21 cellular contexts compared by ENCODE assay signal in the genomic region with DNA sequence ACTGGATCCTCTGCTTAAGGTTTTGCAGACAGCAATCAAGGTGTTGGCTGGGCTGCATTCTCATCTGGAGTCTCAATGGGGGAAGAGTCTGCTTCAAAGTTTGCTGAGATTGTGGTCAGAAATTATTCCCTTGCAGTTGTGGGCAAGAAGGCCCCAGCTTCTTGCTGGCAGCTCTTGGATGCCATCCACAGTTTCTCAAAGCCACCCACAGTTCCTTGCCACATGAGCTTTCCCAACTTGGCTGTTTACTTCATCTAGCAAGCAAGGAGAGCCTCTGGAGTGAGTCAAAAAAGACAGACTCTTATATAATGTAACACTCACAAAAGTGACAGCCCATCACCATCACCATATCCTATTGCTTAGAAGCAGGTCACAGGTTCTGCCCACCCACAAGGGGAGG.
"Had no signal": no experiment of that assay in that cellular context is flagged by ENCODE, and none has a peak within 500 bp of the region (broad histone marks: within the 10 kb centered on the region; RNA-seq: fewer than 3 reads in every experiment).

No MANE protein-coding gene starts in this region.

- H3K27me3 ChIP-seq: MG63 had no signal

- H3K4me3 ChIP-seq: MG63, SJSA1, SK-N-MC had no signal

- H3K36me3 ChIP-seq: MG63, SJSA1 had no signal

- FAIRE-seq: RCC 7860 had no signal

- DNase-seq: Karpas-422, KG1, MG63, NCI-H1092 treated with DMSO at 0.1 percent for 48 hours, NCI-H1436, NCI-H187, NCI-H2029, NCI-H2081 treated with DMSO at 0.1 percent for 48 hours, NCI-H2171, NCI-H226, NCI-H446, NCI-H510A, NCI-H524 treated with DMSO at 0.1 percent for 48 hours, NCI-H69, NCI-H774, Right ventricle myocardium superior, RPMI8226, SIG-M5 had no signal

- H3K27ac ChIP-seq: SJSA1, SK-N-MC had no signal

- H3K4me1 ChIP-seq: SJSA1 had no signal
